8 cellular contexts compared by ENCODE assay signal in genomic region chr20:3753098-3753497, GRCh38. TPM values are rescaled to one million over a fixed set of nuclear protein-coding genes. Genes with fewer than 3 reads are reported as not detected.
A peak's percentile ranks its signal among the peaks of the same experiment; 100 is the strongest.
DNase-seq lines count a peak whose midpoint lies in the region; ATAC-seq and TF ChIP-seq lines count a peak whose summit lies in the region.

No MANE protein-coding gene starts in this region.

- intact Hi-C loops in Right ventricle myocardium inferior (cut with DNase I), result no loop called here
- intact Hi-C loops in cardiac septum (cut with DNase I), result loop anchor here (5.0 kb wide), 1 partner anchor 36 kb away; no protein-coding TSS in a partner anchor

- peaks cover 22% of the 10 kb centered on the region for H3K36me3 ChIP-seq in WERI-Rb-1

- no peak for DNase-seq in Right ventricle myocardium inferior (ENCODE audit: missing footprints)
- no peak for DNase-seq in cardiac septum (ENCODE audit: low spot score)
- DNase-seq in NCI-H146 (lab: John Stamatoyannopoulos, UW), result peak; percentile 54
- peak; percentile 60 for DNase-seq in WERI-Rb-1
- peak; percentile 68 for DNase-seq in cerebellum (ENCODE audit: low spot score)
- DNase-seq in left lobe of liver (ENCODE audit: low spot score), result no peak
- peak; percentile 27 to 33 for DNase-seq in stimulated activated CD8-positive, alpha-beta memory T cell treated with anti-CD3 and anti-CD28 coated beads, Interleukin-2, amount 100 ng/mL, for 1 hour (ENCODE audit: low read depth in 2 of 2)

- H3K27ac ChIP-seq in WERI-Rb-1, result no peak overlapping the region

- no peak overlapping the region for H3K4me3 ChIP-seq in WERI-Rb-1 (ENCODE audit: low read depth, low read length)

- no peaks in the 10 kb centered on the region for H3K27me3 ChIP-seq in WERI-Rb-1 (ENCODE audit: insufficient read depth, low read depth, severe bottlenecking)

- peak; percentile 65 for ATAC-seq in Right ventricle myocardium inferior
- peak; percentile 63 for ATAC-seq in left lobe of liver
- no peak for ATAC-seq in HG03159 (IDR thresholded peaks at IDR 0.05; ENCODE audit: unreplicated experiment)

- H3K9me3 ChIP-seq in WERI-Rb-1 (ENCODE audit: severe bottlenecking), result no peaks in the 10 kb centered on the region

- peak; percentile 96 for TF ChIP-seq CTCF in WERI-Rb-1 (IDR thresholded peaks at IDR 0.05; ENCODE audit: low read depth, low read length)

RNA-seq across cellular contexts. Expression of gene ADISSP, which starts 14.5 kb away (rescaled TPM):
- 14.6 TPM for total RNA-seq in Right ventricle myocardium inferior
- 9.9 TPM for total RNA-seq in cardiac septum
- total RNA-seq in cerebellum, result 9.7 TPM
- 10.6 TPM for total RNA-seq in left lobe of liver

RNA-seq across cellular contexts. Expression of gene HSPA12B, which starts 20.6 kb away (rescaled TPM):
- total RNA-seq in Right ventricle myocardium inferior (17.5 TPM), cardiac septum (9.2 TPM), cerebellum (3.3 TPM), left lobe of liver (1.4 TPM)

RNA-seq across cellular contexts. Expression of gene SPEF1, which starts 28.1 kb away (rescaled TPM):
- 0.14 TPM for total RNA-seq in Right ventricle myocardium inferior
- total RNA-seq in cardiac septum, result not detected
- 1.00 TPM for total RNA-seq in cerebellum
- total RNA-seq in left lobe of liver, result 0.10 TPM

RNA-seq across cellular contexts. Expression of gene CENPB, which starts 33.4 kb away (rescaled TPM):
- 68.2 TPM for total RNA-seq in Right ventricle myocardium inferior
- 79.8 TPM for total RNA-seq in cardiac septum
- total RNA-seq in cerebellum, result 29.9 TPM
- 39.4 TPM for total RNA-seq in left lobe of liver

RNA-seq across cellular contexts. Expression of gene SIGLEC1, which starts 40.7 kb away (rescaled TPM):
- total RNA-seq in Right ventricle myocardium inferior, result 9.5 TPM
- total RNA-seq in cardiac septum, result 2.4 TPM
- total RNA-seq in cerebellum, result 0.82 TPM
- 5.9 TPM for total RNA-seq in left lobe of liver

Comparison
In these comparisons a context has a peak if more than half of its experiments do, and no peak if none do; other contexts are left out.
1. DNase-seq: peak in NCI-H146 (single experiment), WERI-Rb-1 (single experiment), cerebellum (single experiment) and stimulated activated CD8-positive, alpha-beta memory T cell treated with anti-CD3 and anti-CD28 coated beads, Interleukin-2, amount 100 ng/mL, for 1 hour (2 of 2); none in Right ventricle myocardium inferior (single experiment), cardiac septum (single experiment) and left lobe of liver (single experiment).